Comparison of ENCODE assay signal across 1 cellular context in the genomic region with DNA sequence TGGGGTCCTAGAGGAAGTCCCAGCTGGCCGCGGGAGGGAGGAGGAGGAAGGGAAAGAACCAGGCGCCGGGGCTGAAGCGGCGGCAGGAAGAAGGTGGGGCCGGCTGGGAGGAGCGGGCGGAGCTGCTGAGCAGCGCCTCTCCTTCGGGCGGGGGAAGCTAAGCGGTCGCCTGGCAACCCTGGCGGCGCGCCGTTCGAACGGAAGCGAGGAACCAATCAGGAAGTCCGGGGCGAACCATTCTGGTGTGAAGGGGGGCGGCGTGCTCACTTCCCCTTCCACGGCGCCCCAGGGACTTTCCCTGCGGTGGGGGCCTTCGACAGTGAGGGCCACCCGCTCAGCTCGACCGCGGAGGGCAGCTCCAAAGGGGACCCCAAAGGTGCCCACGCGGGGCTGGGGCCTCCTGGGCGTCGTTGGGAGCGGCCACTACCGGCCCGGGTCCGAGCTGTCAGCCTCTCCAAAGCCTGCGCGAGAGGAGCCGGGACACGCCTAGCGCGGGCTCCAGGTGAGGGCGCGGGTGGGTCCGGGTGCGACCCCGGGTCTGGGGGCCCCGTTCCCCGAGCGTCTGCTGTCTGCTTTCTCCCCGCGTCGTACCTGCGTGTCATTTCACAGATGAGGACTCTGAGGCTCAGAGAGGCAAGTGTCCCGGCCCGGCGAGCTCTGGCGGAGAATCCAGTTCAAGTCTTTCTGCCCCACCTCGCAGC.
TF ChIP-seq lines count a peak whose summit lies in the region.

Gene FAM110A (plus strand): TSS at position 266 of the 701 bp plus-strand sequence. CDS start 11,090 bp downstream, outside the sequence.

TF ChIP-seq in HepG2, 621 proteins besides CTCF, POLR2A, EP300 and RAD21 (continued from another document and continues in another):
- TF ChIP-seq ZNF276 (CRISPR knock-in tag; IDR thresholded peaks at IDR 0.05; ENCODE audit: low read depth) (peak; percentile 88; the same call in 1 of the 2 replicates), E2F5 (CRISPR knock-in tag; conservative IDR thresholded peaks at IDR 0.05) (peak; percentile 98), MTA1 (CRISPR knock-in tag; IDR thresholded peaks at IDR 0.05; ENCODE audit: borderline replicate concordance) (peak; percentile 78; the same call in 1 of the 2 replicates), ZNF317 (CRISPR knock-in tag; IDR thresholded peaks at IDR 0.05) (peak; percentile 31; the same call in 1 of the 2 replicates), ZNF670 (CRISPR knock-in tag; IDR thresholded peaks at IDR 0.05; ENCODE audit: borderline replicate concordance) (no peak), HES4 (CRISPR knock-in tag; IDR thresholded peaks at IDR 0.05; ENCODE audit: borderline replicate concordance) (peak; percentile 20; the same call in 1 of the 2 replicates), RBM39 (IDR thresholded peaks at IDR 0.05; ENCODE audit: low read depth, low read length, poor library complexity, severe bottlenecking) (peak; percentile 89), ZBTB8A (CRISPR knock-in tag; IDR thresholded peaks at IDR 0.05; ENCODE audit: borderline replicate concordance, low read depth) (no peak), IRF2 (CRISPR knock-in tag; IDR thresholded peaks at IDR 0.05) (peak; percentile 82; the same call in 1 of the 2 replicates), HOXD1 (CRISPR knock-in tag; IDR thresholded peaks at IDR 0.05) (peak; percentile 60), ZBTB38 (CRISPR knock-in tag; IDR thresholded peaks at IDR 0.05) (peak; percentile 40; the same call in 1 of the 2 replicates), POGZ (CRISPR knock-in tag; IDR thresholded peaks at IDR 0.05) (peak; percentile 80), U2AF2 (IDR thresholded peaks at IDR 0.05; ENCODE audit: low read depth, low read length) (peak; percentile 64; the same call in 1 of the 2 replicates), ZBTB49 (CRISPR knock-in tag; IDR thresholded peaks at IDR 0.05; ENCODE audit: borderline replicate concordance) (no peak), POLR2AphosphoS2 (IDR thresholded peaks at IDR 0.05; ENCODE audit: low read depth, low read length) (no peak), SPEN (CRISPR knock-in tag; IDR thresholded peaks at IDR 0.05; ENCODE audit: low read depth) (peak; percentile 85), ONECUT2 (CRISPR knock-in tag; IDR thresholded peaks at IDR 0.05) (no peak), ZNF558 (CRISPR knock-in tag; IDR thresholded peaks at IDR 0.05; ENCODE audit: borderline replicate concordance) (0 out of 2 replicates have a peak, but pooled peaks have one; percentile 70), GPN1 (CRISPR knock-in tag; IDR thresholded peaks at IDR 0.05; ENCODE audit: borderline replicate concordance) (no peak), GZF1 (CRISPR knock-in tag; IDR thresholded peaks at IDR 0.05) (no peak), BRCA1 (CRISPR knock-in tag; IDR thresholded peaks at IDR 0.05) (no peak; the same call in 1 of the 2 replicates), MATR3 (CRISPR knock-in tag; IDR thresholded peaks at IDR 0.05) (no peak), NFE2 (CRISPR knock-in tag; IDR thresholded peaks at IDR 0.05) (no peak), MAZ (IDR thresholded peaks at IDR 0.05; ENCODE audit: borderline replicate concordance, low read depth, low read length) (peak; percentile 96), MAZ (CRISPR knock-in tag; IDR thresholded peaks at IDR 0.05; ENCODE audit: low read depth) (peak; percentile 98), EEA1 (CRISPR knock-in tag; IDR thresholded peaks at IDR 0.05; ENCODE audit: borderline replicate concordance) (no peak), KLF12 (CRISPR knock-in tag; IDR thresholded peaks at IDR 0.05; ENCODE audit: borderline replicate concordance) (peak; percentile 94), ZNF580 (CRISPR knock-in tag; IDR thresholded peaks at IDR 0.05; ENCODE audit: borderline replicate concordance, low read depth) (peak; percentile 90; the same call in 1 of the 2 replicates), KLF6 (CRISPR knock-in tag; IDR thresholded peaks at IDR 0.05) (no peak), ZBTB14 (CRISPR knock-in tag; IDR thresholded peaks at IDR 0.05) (no peak), MBD4 (IDR thresholded peaks at IDR 0.05; ENCODE audit: borderline replicate concordance, low read length) (no peak), ZNF468 (CRISPR knock-in tag; IDR thresholded peaks at IDR 0.05) (0 out of 2 replicates have a peak, but pooled peaks have one; percentile 59), SAFB2 (CRISPR knock-in tag; IDR thresholded peaks at IDR 0.05; ENCODE audit: borderline replicate concordance, low read depth) (no peak), JARID2 (CRISPR knock-in tag; IDR thresholded peaks at IDR 0.05; ENCODE audit: insufficient replicate concordance) (no peak), MAFF (IDR thresholded peaks at IDR 0.05; ENCODE audit: low read depth, low read length) (no peak), ZNF335 (CRISPR knock-in tag; IDR thresholded peaks at IDR 0.05) (no peak), ZNF253 (CRISPR knock-in tag; IDR thresholded peaks at IDR 0.05; ENCODE audit: borderline replicate concordance) (no peak; the same call in 1 of the 2 replicates), RAD51 (IDR thresholded peaks at IDR 0.05; ENCODE audit: borderline replicate concordance) (no peak)
- TF ChIP-seq, protein P1, sequence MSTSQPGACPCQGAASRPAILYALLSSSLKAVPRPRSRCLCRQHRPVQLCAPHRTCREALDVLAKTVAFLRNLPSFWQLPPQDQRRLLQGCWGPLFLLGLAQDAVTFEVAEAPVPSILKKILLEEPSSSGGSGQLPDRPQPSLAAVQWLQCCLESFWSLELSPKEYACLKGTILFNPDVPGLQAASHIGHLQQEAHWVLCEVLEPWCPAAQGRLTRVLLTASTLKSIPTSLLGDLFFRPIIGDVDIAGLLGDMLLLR (CRISPR knock-in tag; IDR thresholded peaks at IDR 0.05): peak; percentile 85; the same call in 1 of the 2 replicates
- TF ChIP-seq, protein P2, sequence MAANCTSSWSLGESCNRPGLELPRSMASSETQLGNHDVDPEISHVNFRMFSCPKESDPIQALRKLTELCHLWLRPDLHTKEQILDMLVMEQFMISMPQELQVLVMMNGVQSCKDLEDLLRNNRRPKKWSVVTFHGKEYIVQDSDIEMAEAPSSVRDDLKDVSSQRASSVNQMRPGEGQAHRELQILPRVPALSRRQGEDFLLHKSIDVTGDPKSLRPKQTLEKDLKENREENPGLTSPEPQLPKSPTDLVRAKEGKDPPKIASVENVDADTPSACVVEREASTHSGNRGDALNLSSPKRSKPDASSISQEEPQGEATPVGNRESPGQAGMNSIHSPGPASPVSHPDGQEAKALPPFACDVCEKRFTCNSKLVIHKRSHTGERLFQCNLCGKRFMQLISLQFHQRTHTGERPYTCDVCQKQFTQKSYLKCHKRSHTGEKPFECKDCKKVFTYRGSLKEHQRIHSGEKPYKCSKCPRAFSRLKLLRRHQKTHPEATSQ (CRISPR knock-in tag; IDR thresholded peaks at IDR 0.05; ENCODE audit: borderline replicate concordance): no peak; the same call in none of the 2 replicates
- TF ChIP-seq, protein P3, sequence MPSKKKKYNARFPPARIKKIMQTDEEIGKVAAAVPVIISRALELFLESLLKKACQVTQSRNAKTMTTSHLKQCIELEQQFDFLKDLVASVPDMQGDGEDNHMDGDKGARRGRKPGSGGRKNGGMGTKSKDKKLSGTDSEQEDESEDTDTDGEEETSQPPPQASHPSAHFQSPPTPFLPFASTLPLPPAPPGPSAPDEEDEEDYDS (CRISPR knock-in tag; IDR thresholded peaks at IDR 0.05): peak; percentile 64
- TF ChIP-seq, protein P4, sequence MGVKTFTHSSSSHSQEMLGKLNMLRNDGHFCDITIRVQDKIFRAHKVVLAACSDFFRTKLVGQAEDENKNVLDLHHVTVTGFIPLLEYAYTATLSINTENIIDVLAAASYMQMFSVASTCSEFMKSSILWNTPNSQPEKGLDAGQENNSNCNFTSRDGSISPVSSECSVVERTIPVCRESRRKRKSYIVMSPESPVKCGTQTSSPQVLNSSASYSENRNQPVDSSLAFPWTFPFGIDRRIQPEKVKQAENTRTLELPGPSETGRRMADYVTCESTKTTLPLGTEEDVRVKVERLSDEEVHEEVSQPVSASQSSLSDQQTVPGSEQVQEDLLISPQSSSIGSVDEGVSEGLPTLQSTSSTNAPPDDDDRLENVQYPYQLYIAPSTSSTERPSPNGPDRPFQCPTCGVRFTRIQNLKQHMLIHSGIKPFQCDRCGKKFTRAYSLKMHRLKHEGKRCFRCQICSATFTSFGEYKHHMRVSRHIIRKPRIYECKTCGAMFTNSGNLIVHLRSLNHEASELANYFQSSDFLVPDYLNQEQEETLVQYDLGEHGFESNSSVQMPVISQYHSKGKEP (CRISPR knock-in tag; IDR thresholded peaks at IDR 0.05): no peak
- TF ChIP-seq, protein P5, sequence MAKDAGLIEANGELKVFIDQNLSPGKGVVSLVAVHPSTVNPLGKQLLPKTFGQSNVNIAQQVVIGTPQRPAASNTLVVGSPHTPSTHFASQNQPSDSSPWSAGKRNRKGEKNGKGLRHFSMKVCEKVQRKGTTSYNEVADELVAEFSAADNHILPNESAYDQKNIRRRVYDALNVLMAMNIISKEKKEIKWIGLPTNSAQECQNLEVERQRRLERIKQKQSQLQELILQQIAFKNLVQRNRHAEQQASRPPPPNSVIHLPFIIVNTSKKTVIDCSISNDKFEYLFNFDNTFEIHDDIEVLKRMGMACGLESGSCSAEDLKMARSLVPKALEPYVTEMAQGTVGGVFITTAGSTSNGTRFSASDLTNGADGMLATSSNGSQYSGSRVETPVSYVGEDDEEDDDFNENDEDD (CRISPR knock-in tag; IDR thresholded peaks at IDR 0.05; ENCODE audit: borderline replicate concordance): peak; percentile 99
- TF ChIP-seq, protein P6, sequence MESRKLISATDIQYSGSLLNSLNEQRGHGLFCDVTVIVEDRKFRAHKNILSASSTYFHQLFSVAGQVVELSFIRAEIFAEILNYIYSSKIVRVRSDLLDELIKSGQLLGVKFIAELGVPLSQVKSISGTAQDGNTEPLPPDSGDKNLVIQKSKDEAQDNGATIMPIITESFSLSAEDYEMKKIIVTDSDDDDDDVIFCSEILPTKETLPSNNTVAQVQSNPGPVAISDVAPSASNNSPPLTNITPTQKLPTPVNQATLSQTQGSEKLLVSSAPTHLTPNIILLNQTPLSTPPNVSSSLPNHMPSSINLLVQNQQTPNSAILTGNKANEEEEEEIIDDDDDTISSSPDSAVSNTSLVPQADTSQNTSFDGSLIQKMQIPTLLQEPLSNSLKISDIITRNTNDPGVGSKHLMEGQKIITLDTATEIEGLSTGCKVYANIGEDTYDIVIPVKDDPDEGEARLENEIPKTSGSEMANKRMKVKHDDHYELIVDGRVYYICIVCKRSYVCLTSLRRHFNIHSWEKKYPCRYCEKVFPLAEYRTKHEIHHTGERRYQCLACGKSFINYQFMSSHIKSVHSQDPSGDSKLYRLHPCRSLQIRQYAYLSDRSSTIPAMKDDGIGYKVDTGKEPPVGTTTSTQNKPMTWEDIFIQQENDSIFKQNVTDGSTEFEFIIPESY (CRISPR knock-in tag; IDR thresholded peaks at IDR 0.05): no peak
- TF ChIP-seq, protein P7, sequence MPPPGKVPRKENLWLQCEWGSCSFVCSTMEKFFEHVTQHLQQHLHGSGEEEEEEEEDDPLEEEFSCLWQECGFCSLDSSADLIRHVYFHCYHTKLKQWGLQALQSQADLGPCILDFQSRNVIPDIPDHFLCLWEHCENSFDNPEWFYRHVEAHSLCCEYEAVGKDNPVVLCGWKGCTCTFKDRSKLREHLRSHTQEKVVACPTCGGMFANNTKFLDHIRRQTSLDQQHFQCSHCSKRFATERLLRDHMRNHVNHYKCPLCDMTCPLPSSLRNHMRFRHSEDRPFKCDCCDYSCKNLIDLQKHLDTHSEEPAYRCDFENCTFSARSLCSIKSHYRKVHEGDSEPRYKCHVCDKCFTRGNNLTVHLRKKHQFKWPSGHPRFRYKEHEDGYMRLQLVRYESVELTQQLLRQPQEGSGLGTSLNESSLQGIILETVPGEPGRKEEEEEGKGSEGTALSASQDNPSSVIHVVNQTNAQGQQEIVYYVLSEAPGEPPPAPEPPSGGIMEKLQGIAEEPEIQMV (CRISPR knock-in tag; IDR thresholded peaks at IDR 0.05; ENCODE audit: low read depth): no peak; the same call in 1 of the 2 replicates
